Comparison of ENCODE assay signal across 9 cellular contexts in the genomic region with DNA sequence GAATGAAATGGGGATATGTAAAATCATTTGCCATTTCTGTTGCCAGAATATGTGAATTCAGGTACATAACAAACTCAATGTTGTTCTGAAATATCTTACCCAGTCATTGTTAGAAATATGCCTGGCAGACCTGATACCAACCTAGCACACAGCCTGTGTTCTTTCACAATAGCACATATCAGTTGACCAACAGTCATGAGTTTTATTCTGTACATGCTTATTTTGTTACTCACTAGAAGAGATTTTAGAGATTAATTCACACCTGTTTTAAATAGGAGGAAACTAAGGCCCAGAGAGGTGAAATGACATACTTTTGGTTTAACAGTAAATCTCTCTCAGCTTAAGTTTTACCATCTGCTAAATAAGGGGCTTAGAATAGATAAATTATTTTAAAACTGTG. TPM values are rescaled to one million over a fixed set of nuclear protein-coding genes. Genes with fewer than 3 reads are reported as not detected.
"Had no signal": no experiment of that assay in that cellular context is flagged by ENCODE, and none has a peak within 500 bp of the region (broad histone marks: within the 10 kb centered on the region; RNA-seq: fewer than 3 reads in every experiment).

No MANE protein-coding gene starts in this region.

- ATAC-seq: GM23338, HepG2 had no signal

- FAIRE-seq: H1, H54, HepG2 had no signal

- H3K4me2 ChIP-seq: GM23338 had no signal

- H3K4me3 ChIP-seq: GM23338 had no signal

- H3K4me3 Mint-ChIP-seq: GM23338, H9, IgD-negative memory B cell had no signal

- H3K27ac ChIP-seq: HL-60 had no signal

- DNase-seq: H9, HCEC 1CT, KBM-7 had no signal

- H3K4me1 Mint-ChIP-seq: GM23338, H9, IgD-negative memory B cell had no signal

- H3K36me3 Mint-ChIP-seq: IgD-negative memory B cell had no signal

- H3K9me3 Mint-ChIP-seq: GM23338, H9, IgD-negative memory B cell had no signal

- H3K27ac Mint-ChIP-seq: GM23338, H9, IgD-negative memory B cell had no signal

RNA-seq across cellular contexts. Expression of a gene that starts 8.4 kb away (rescaled TPM):
- total RNA-seq: H1, H9 had no signal
- polyA plus RNA-seq: H1, HepG2, IgD-negative memory B cell had no signal
